ENCODE assay signal across 7 cellular contexts in the genomic region with DNA sequence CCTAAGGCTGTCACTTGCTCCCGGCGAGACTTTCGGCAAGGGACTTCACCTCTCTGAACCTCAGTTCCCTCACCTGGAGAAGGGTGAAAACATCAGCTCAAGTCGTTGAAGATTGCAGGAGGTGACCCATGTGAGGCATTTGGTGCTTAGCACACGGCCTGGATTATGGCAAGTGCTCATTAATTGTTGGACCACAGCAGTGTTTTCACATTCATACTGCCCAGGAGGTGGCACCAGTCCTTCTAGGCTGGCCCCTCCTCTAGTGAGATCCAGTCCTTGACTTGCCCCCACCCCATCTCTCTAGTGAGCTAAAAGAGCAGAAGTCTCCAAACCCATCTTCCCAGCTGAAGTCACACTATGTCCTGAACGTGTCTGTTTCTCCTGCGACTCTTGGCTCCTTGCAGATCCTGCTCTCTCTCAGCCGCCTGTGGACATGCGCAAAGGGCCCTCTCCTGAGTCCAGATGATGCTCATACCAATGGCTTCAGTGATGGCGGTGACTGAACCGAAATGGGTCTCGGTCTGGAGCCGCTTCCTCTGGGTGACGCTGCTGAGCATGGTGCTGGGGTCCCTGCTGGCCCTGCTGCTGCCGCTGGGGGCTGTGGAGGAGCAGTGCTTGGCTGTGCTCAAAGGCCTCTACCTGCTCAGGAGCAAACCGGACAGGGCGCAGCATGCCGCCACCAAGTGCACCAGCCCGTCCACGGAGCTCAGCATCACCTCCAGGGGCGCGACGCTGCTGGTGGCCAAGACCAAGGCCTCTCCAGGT. TPM values are rescaled to one million over a fixed set of nuclear protein-coding genes. Genes with fewer than 3 reads are reported as not detected.
DNase-seq lines count a peak whose midpoint lies in the region; ATAC-seq, FAIRE-seq and TF ChIP-seq lines count a peak whose summit lies in the region.

No MANE protein-coding gene starts in this region.

- DNase-seq in D721Med (ENCODE audit: insufficient read length, low spot score): no peak
- no peak for DNase-seq in HFF-Myc (ENCODE audit: extremely low read depth, low read depth)
- DNase-seq in activated naive CD4-positive, alpha-beta T cell treated with anti-CD3 and anti-CD28 coated beads, Interleukin-2, amount 50 U/mL, for 72 hours (ENCODE audit: low spot score in 2 of 2): no peak

- H3K36me3 ChIP-seq in muscle layer of duodenum (ENCODE audit: control insufficient read depth in 1 of 2, insufficient read depth in 2 of 2, low read length in 2 of 2): peaks cover 29 to 35% of the 10 kb centered on the region in 2 donors

- H3K27ac ChIP-seq in muscle layer of duodenum (ENCODE audit: low read length): no peak overlapping the region

- H3K36me3 Mint-ChIP-seq in activated naive CD4-positive, alpha-beta T cell treated with anti-CD3 and anti-CD28 coated beads, Interleukin-2, amount 50 U/mL, for 72 hours: peaks cover 0 to 6% of the 10 kb centered on the region in 2 donors

- H3K4me3 ChIP-seq in HFF-Myc (replicated peaks; ENCODE audit: low read depth, low read length): no peak overlapping the region
- peak overlapping the region; percentile 83 to 90 for H3K4me3 ChIP-seq in muscle layer of duodenum (ENCODE audit: low read depth in 1 of 2, low read length in 2 of 2)

- no peak for TF ChIP-seq POLR2A in GM18505 (IDR thresholded peaks at IDR 0.05; ENCODE audit: borderline replicate concordance, extremely low read depth, insufficient read depth, insufficient read length)

- peak overlapping the region; percentile 85 to 91 for H3K27ac Mint-ChIP-seq in activated naive CD4-positive, alpha-beta T cell treated with anti-CD3 and anti-CD28 coated beads, Interleukin-2, amount 50 U/mL, for 72 hours

- no peak for FAIRE-seq in D721Med (lab: Jason Lieb, UNC)

- H3K4me1 ChIP-seq in muscle layer of duodenum (ENCODE audit: control insufficient read depth in 1 of 2, insufficient read depth in 2 of 2, low read length in 2 of 2): peaks cover 8 to 16% of the 10 kb centered on the region in 2 donors

- ATAC-seq in activated naive CD4-positive, alpha-beta T cell treated with anti-CD3 and anti-CD28 coated beads, Interleukin-2, amount 50 U/mL, for 72 hours: no peak
- ATAC-seq in GM21360 (IDR thresholded peaks at IDR 0.05; ENCODE audit: unreplicated experiment): no peak
- no peak for ATAC-seq in GM18505 (IDR thresholded peaks at IDR 0.05; ENCODE audit: unreplicated experiment)
- no peak for ATAC-seq in HG03045 (IDR thresholded peaks at IDR 0.05; ENCODE audit: unreplicated experiment)

- TF ChIP-seq CTCF in D721Med (IDR thresholded peaks at IDR 0.05; ENCODE audit: insufficient read depth, missing control alignments) (peak; percentile 3), HFF-Myc (IDR thresholded peaks at IDR 0.05; ENCODE audit: low read depth, low read length, missing control alignments) (peak; percentile 22)

- H3K9me3 Mint-ChIP-seq in activated naive CD4-positive, alpha-beta T cell treated with anti-CD3 and anti-CD28 coated beads, Interleukin-2, amount 50 U/mL, for 72 hours: no peaks in the 10 kb centered on the region

- H3K27me3 ChIP-seq in muscle layer of duodenum (ENCODE audit: low read depth, low read length): no peaks in the 10 kb centered on the region

- no peaks in the 10 kb centered on the region for H3K9me3 ChIP-seq in muscle layer of duodenum (ENCODE audit: control insufficient read depth in 1 of 2, low read length in 2 of 2)

RNA-seq across cellular contexts. Expression of a gene that starts 1.6 kb away (rescaled TPM):
- 1 to 10 TPM; 2.3 to 8.4 TPM for total RNA-seq in activated naive CD4-positive, alpha-beta T cell treated with anti-CD3 and anti-CD28 coated beads, Interleukin-2, amount 50 U/mL, for 72 hours

RNA-seq across cellular contexts. Expression of a gene that starts 44.3 kb away (rescaled TPM):
- total RNA-seq in activated naive CD4-positive, alpha-beta T cell treated with anti-CD3 and anti-CD28 coated beads, Interleukin-2, amount 50 U/mL, for 72 hours: 100 to 1,000 TPM in 1 of 2 donors, 10 to 100 TPM in 1; 89.0 to 105 TPM

RNA-seq across cellular contexts. Expression of a gene that starts 45.7 kb away (rescaled TPM):
- 100 to 1,000 TPM in 1 of 2 donors, 10 to 100 TPM in 1; 53.6 to 158 TPM for total RNA-seq in activated naive CD4-positive, alpha-beta T cell treated with anti-CD3 and anti-CD28 coated beads, Interleukin-2, amount 50 U/mL, for 72 hours
